ENCODE assay signal across 10 cellular contexts in genomic region chr6:144411506-144412165, GRCh38.
DNase-seq lines count a peak whose midpoint lies in the region; ATAC-seq and TF ChIP-seq lines count a peak whose summit lies in the region.
"Had no signal": no experiment of that assay in that cellular context is flagged by ENCODE, and none has a peak within 500 bp of the region (broad histone marks: within the 10 kb centered on the region; RNA-seq: fewer than 3 reads in every experiment).

No MANE protein-coding gene starts in this region.

- H3K27ac ChIP-seq in HEK293 (ENCODE audit: extremely low read depth, low read depth, low read length) (no peak overlapping the region; the same call in 1 of the 2 replicates), spleen (peak overlapping the region in 1 of 8 donors; percentile 9)
- no peak overlapping the region for H3K27ac ChIP-seq in naive thymus-derived CD4-positive, alpha-beta T cell (ENCODE audit: low read depth, low read length)
- H3K27ac ChIP-seq: right lobe of liver had no signal

- peak overlapping the region; percentile 64 for H3K4me3 Mint-ChIP-seq in activated T-helper 2 cell treated with anti-CD3 and anti-CD28 coated beads, Interferon-gamma antibody, Interleukin-2, Interleukin-4, amounts not matched to agents 10 μg/mL and 5 μg/mL and 100 μg/mL, durations not matched to agents 14 hours and 24 hours and 36 hours (ENCODE audit: low read depth)
- peak overlapping the region; percentile 39 to 87 (median 69) for H3K4me3 Mint-ChIP-seq in naive thymus-derived CD4-positive, alpha-beta T cell

- in situ Hi-C loops in Caki2 (cut with HindIII; ENCODE audit: low pct_unique_long_range_greater_than_20kb, low sequenced_read_pairs) = no loop called here

- DNase-seq in Caki2 (ENCODE audit: low read depth) = peak; percentile 56
- DNase-seq in activated T-helper 2 cell treated with anti-CD3 and anti-CD28 coated beads, Interferon-gamma antibody, Interleukin-2, Interleukin-4, amounts not matched to agents 10 μg/mL and 5 μg/mL and 100 μg/mL, durations not matched to agents 14 hours and 24 hours and 36 hours (ENCODE audit: low spot score) = no peak
- peak in 3 of 9 donors; percentile 6 to 20 (median 7) for DNase-seq in naive thymus-derived CD4-positive, alpha-beta T cell
- DNase-seq in NCI-H187 (lab: John Stamatoyannopoulos, UW) = no peak
- DNase-seq in spleen = no peak
- DNase-seq: NCI-H1092 treated with DMSO at 0.1 percent for 48 hours, right lobe of liver had no signal

- POLR2A ChIA-PET in HEK293 (lab: Yijun Ruan, JAX) = no interaction called here
- POLR2A ChIA-PET in naive thymus-derived CD4-positive, alpha-beta T cell (lab: Charles Lee) = no interaction called here

- ATAC-seq in naive thymus-derived CD4-positive, alpha-beta T cell = no peak
- ATAC-seq in GM21360 (IDR thresholded peaks at IDR 0.05; ENCODE audit: unreplicated experiment) = no peak
- no peak for ATAC-seq in HG03469 (IDR thresholded peaks at IDR 0.05; ENCODE audit: unreplicated experiment)

- H3K36me3 ChIP-seq in HEK293 (ENCODE audit: control insufficient read depth in 2 of 2, insufficient read depth in 1 of 2, low read length in 2 of 2) (no peaks in the 10 kb centered on the region), spleen (peaks cover 0 to 7% (median 0%) of the 10 kb centered on the region in 6 donors)
- H3K36me3 ChIP-seq in naive thymus-derived CD4-positive, alpha-beta T cell (ENCODE audit: control insufficient read depth in 2 of 3, insufficient read depth in 3 of 3, low read length in 3 of 3) = no peaks in the 10 kb centered on the region
- H3K36me3 ChIP-seq: right lobe of liver had no signal

- 61 to 70% (median 69%) methylated on average over 6 of the region's 6 CpGs for WGBS in spleen, 5 donors

- no peaks in the 10 kb centered on the region for H3K9me3 Mint-ChIP-seq in activated T-helper 2 cell treated with anti-CD3 and anti-CD28 coated beads, Interferon-gamma antibody, Interleukin-2, Interleukin-4, amounts not matched to agents 10 μg/mL and 5 μg/mL and 100 μg/mL, durations not matched to agents 14 hours and 24 hours and 36 hours
- H3K9me3 Mint-ChIP-seq in naive thymus-derived CD4-positive, alpha-beta T cell = peaks cover 0 to 2% (median 0%) of the 10 kb centered on the region in 11 donors

- no peak overlapping the region for H3K4me3 ChIP-seq in HEK293 (ENCODE audit: low read depth, low read length)
- H3K4me3 ChIP-seq in naive thymus-derived CD4-positive, alpha-beta T cell (ENCODE audit: low read length) = no peak overlapping the region
- no peak overlapping the region for H3K4me3 ChIP-seq in spleen
- H3K4me3 ChIP-seq: right lobe of liver had no signal

- intact Hi-C loops in activated T-helper 2 cell treated with anti-CD3 and anti-CD28 coated beads, Interferon-gamma antibody, Interleukin-2, Interleukin-4, amounts not matched to agents 10 μg/mL and 5 μg/mL and 100 μg/mL, durations not matched to agents 14 hours and 24 hours and 36 hours (cut with micrococcal nuclease) = loop anchor here (5.0 kb wide), 1 partner anchor 59 kb away; no protein-coding TSS in a partner anchor
- intact Hi-C loops in naive thymus-derived CD4-positive, alpha-beta T cell (cut with micrococcal nuclease) = loop anchor here in 1 of 2 donors (10.0 kb wide), 1 partner anchor 57 kb away; no protein-coding TSS in a partner anchor
- intact Hi-C loops in spleen (cut with DNase I; ENCODE audit: low total_unique reads) = no loop called here

- H3K4me1 ChIP-seq in HEK293 (ENCODE audit: control insufficient read depth, insufficient read depth, low read length) = peaks cover 15% of the 10 kb centered on the region
- peaks cover 15 to 22% of the 10 kb centered on the region in 2 donors for H3K4me1 ChIP-seq in naive thymus-derived CD4-positive, alpha-beta T cell (ENCODE audit: control insufficient read depth in 2 of 2, insufficient read depth in 2 of 2, low read length in 2 of 2)
- H3K4me1 ChIP-seq in spleen = peaks cover 12 to 73% (median 42%) of the 10 kb centered on the region in 6 donors
- H3K4me1 ChIP-seq: right lobe of liver had no signal

- peaks cover 23% of the 10 kb centered on the region for H3K4me1 Mint-ChIP-seq in activated T-helper 2 cell treated with anti-CD3 and anti-CD28 coated beads, Interferon-gamma antibody, Interleukin-2, Interleukin-4, amounts not matched to agents 10 μg/mL and 5 μg/mL and 100 μg/mL, durations not matched to agents 14 hours and 24 hours and 36 hours (ENCODE audit: low read depth)
- H3K4me1 Mint-ChIP-seq in naive thymus-derived CD4-positive, alpha-beta T cell = peaks cover 33 to 86% (median 66%) of the 10 kb centered on the region in 7 donors

- peak overlapping the region; percentile 79 for H3K27ac Mint-ChIP-seq in activated T-helper 2 cell treated with anti-CD3 and anti-CD28 coated beads, Interferon-gamma antibody, Interleukin-2, Interleukin-4, amounts not matched to agents 10 μg/mL and 5 μg/mL and 100 μg/mL, durations not matched to agents 14 hours and 24 hours and 36 hours
- H3K27ac Mint-ChIP-seq in naive thymus-derived CD4-positive, alpha-beta T cell = peak overlapping the region; percentile 11 to 87 (median 68)

- TF ChIP-seq POLR2A in spleen (IDR thresholded peaks at IDR 0.05) = no peak

- TF ChIP-seq CTCF in HEK293 (tag by site-specific recombination; IDR thresholded peaks at IDR 0.05) (no peak), spleen (IDR thresholded peaks at IDR 0.05 in 8 of 11, conservative IDR thresholded peaks at IDR 0.05 in 3 of 11) (no peak)

- H3K9me3 ChIP-seq in HEK293 (ENCODE audit: control insufficient read depth, insufficient read depth, low read depth, low read length) (no peaks in the 10 kb centered on the region), spleen (no peaks in the 10 kb centered on the region)
- H3K9me3 ChIP-seq in naive thymus-derived CD4-positive, alpha-beta T cell (ENCODE audit: control insufficient read depth in 2 of 3, low read length in 3 of 3) = no peaks in the 10 kb centered on the region
- H3K9me3 ChIP-seq: right lobe of liver had no signal

- no peaks in the 10 kb centered on the region for H3K27me3 ChIP-seq in naive thymus-derived CD4-positive, alpha-beta T cell (ENCODE audit: control insufficient read depth in 2 of 2, insufficient read depth in 2 of 2, low read length in 2 of 2)
- H3K27me3 ChIP-seq in spleen (replicated peaks in 1 of 7) = no peaks in the 10 kb centered on the region
- H3K27me3 ChIP-seq: right lobe of liver had no signal

- no peaks in the 10 kb centered on the region for H3K27me3 Mint-ChIP-seq in activated T-helper 2 cell treated with anti-CD3 and anti-CD28 coated beads, Interferon-gamma antibody, Interleukin-2, Interleukin-4, amounts not matched to agents 10 μg/mL and 5 μg/mL and 100 μg/mL, durations not matched to agents 14 hours and 24 hours and 36 hours (ENCODE audit: low read depth)
- no peaks in the 10 kb centered on the region for H3K27me3 Mint-ChIP-seq in naive thymus-derived CD4-positive, alpha-beta T cell

- CTCF ChIA-PET in HEK293 (lab: Yijun Ruan, JAX) = no interaction called here
- CTCF ChIA-PET in naive thymus-derived CD4-positive, alpha-beta T cell (lab: Charles Lee) = no interaction called here

- H3K36me3 Mint-ChIP-seq in activated T-helper 2 cell treated with anti-CD3 and anti-CD28 coated beads, Interferon-gamma antibody, Interleukin-2, Interleukin-4, amounts not matched to agents 10 μg/mL and 5 μg/mL and 100 μg/mL, durations not matched to agents 14 hours and 24 hours and 36 hours (ENCODE audit: low read depth) = peaks cover 32% of the 10 kb centered on the region
- peaks cover 0 to 37% (median 19%) of the 10 kb centered on the region in 5 donors for H3K36me3 Mint-ChIP-seq in naive thymus-derived CD4-positive, alpha-beta T cell

TF ChIP-seq in HEK293, 187 proteins besides CTCF, POLR2A, EP300 and RAD21 (continues in another document):
- no peak for TF ChIP-seq ZBTB10 (tag by site-specific recombination; IDR thresholded peaks at IDR 0.05)
- 0 out of 2 replicates have a peak, but pooled peaks have one; percentile 38 for TF ChIP-seq ZNF513 (tag by site-specific recombination; IDR thresholded peaks at IDR 0.05)
- TF ChIP-seq KLF17 (tag by site-specific recombination; IDR thresholded peaks at IDR 0.05) = no peak
- TF ChIP-seq ZSCAN16 (tag by site-specific recombination; IDR thresholded peaks at IDR 0.05) = peak; percentile 95
